ENCODE assay signal across 8 cellular contexts in genomic region chr18:55510809-55511208, GRCh38.
DNase-seq lines count a peak whose midpoint lies in the region; ATAC-seq, FAIRE-seq and TF ChIP-seq lines count a peak whose summit lies in the region.

No MANE protein-coding gene starts in this region.

- ATAC-seq in SK-N-SH treated with all-trans-retinoic acid at 6 μM for 48 hours (peak; percentile 71), sciatic nerve (peak; percentile 91), HG02588 (IDR thresholded peaks at IDR 0.05; ENCODE audit: unreplicated experiment) (no peak)

- FAIRE-seq in GM12891 (lab: Jason Lieb, UNC) = peak; percentile 33

- DNase-seq in GM12891 (ENCODE audit: insufficient read length, low spot score) (no peak), globus pallidus (ENCODE audit: low spot score) (peak; percentile 26), sciatic nerve (ENCODE audit: low spot score) (no peak), AG08396 (ENCODE audit: low spot score) (no peak), NCI-H82 treated with DMSO at 0.1 percent for 48 hours (lab: John Stamatoyannopoulos, UW; ENCODE audit: unreplicated experiment) (no peak), NCI-H526 treated with DMSO at 0.1 percent for 48 hours (lab: John Stamatoyannopoulos, UW) (no peak)

- intact Hi-C loops in sciatic nerve (cut with DNase I) = no loop called here

- TF ChIP-seq POLR2A in GM12891 (IDR thresholded peaks at IDR 0.05; ENCODE audit: low read depth, low read length) = no peak

TF ChIP-seq in GM12891, 5 proteins besides CTCF, POLR2A, EP300 and RAD21:
- TF ChIP-seq POU2F2 (IDR thresholded peaks at IDR 0.05; ENCODE audit: low read depth, low read length) (no peak), SPI1 (IDR thresholded peaks at IDR 0.05; ENCODE audit: low read depth, low read length) (peak; percentile 34; the same call in 1 of the 2 replicates)
TF ChIP-seq in GM12891: peak in this region for 1.

TF ChIP-seq in SK-N-SH treated with all-trans-retinoic acid at 6 μM for 48 hours, 23 proteins besides CTCF, POLR2A, EP300 and RAD21:
- TF ChIP-seq POU6F1 (CRISPR knock-in tag; IDR thresholded peaks at IDR 0.05; ENCODE audit: borderline replicate concordance, low read depth) (no peak), ZC3H10 (CRISPR knock-in tag; IDR thresholded peaks at IDR 0.05) (no peak), CSDC2 (CRISPR knock-in tag; IDR thresholded peaks at IDR 0.05) (no peak), GLIS3 (CRISPR knock-in tag; IDR thresholded peaks at IDR 0.05) (no peak), PPARA (CRISPR knock-in tag; IDR thresholded peaks at IDR 0.05; ENCODE audit: borderline replicate concordance) (no peak), ZNF8 (CRISPR knock-in tag; IDR thresholded peaks at IDR 0.05) (no peak), PATZ1 (CRISPR knock-in tag; IDR thresholded peaks at IDR 0.05; ENCODE audit: borderline replicate concordance) (no peak), ZFP3 (CRISPR knock-in tag; IDR thresholded peaks at IDR 0.05) (no peak), OSR1 (CRISPR knock-in tag; IDR thresholded peaks at IDR 0.05) (no peak), ARNTL (CRISPR knock-in tag; IDR thresholded peaks at IDR 0.05; ENCODE audit: borderline replicate concordance, low read depth) (no peak)
